8 cellular contexts compared by ENCODE assay signal in the genomic region with DNA sequence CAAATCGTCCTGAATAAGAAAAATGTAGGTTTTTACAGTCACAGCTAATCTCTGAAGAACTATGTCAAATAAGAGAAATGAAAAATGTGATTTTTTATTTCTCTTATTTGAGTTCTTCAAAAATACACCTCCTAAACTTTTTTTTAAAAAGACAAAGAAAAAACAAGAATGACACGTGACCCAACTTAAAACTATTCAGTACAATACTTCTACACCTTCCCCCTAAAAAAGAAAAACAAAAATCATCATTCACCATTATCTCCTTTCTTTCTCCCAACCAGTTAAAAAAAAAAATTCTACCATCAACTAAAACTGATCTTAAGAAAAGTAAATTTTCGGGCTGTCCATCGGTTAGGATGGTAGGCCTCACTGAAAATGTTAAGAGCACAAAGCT. TPM values are rescaled to one million over a fixed set of nuclear protein-coding genes. Genes with fewer than 3 reads are reported as not detected.
DNase-seq lines count a peak whose midpoint lies in the region; ATAC-seq, FAIRE-seq and TF ChIP-seq lines count a peak whose summit lies in the region.

No MANE protein-coding gene starts in this region.

- H3K4me2 ChIP-seq in skeletal muscle satellite cell (ENCODE audit: low read length) = peak overlapping the region; percentile 94

- no peaks in the 10 kb centered on the region for H3K36me3 ChIP-seq in skeletal muscle satellite cell (ENCODE audit: insufficient read depth, low read length)

- peak overlapping the region; percentile 98 for H3K9ac ChIP-seq in skeletal muscle satellite cell (ENCODE audit: low read depth, low read length)

- H3K27ac ChIP-seq in foreskin keratinocyte = peak overlapping the region; percentile 97

- H3K4me3 ChIP-seq in WI38 (ENCODE audit: low read depth, low read length) (peak overlapping the region; percentile 79), skeletal muscle satellite cell (ENCODE audit: low read length) (peak overlapping the region; percentile 98)

- H3K27me3 ChIP-seq in foreskin keratinocyte = no peaks in the 10 kb centered on the region
- no peaks in the 10 kb centered on the region for H3K27me3 ChIP-seq in skeletal muscle satellite cell (ENCODE audit: control insufficient read depth, insufficient read depth, low read length)

- peaks cover 22% of the 10 kb centered on the region for H3K4me1 ChIP-seq in foreskin keratinocyte
- H3K4me1 ChIP-seq in skeletal muscle satellite cell (ENCODE audit: control insufficient read depth, insufficient read depth, low read length) = peaks cover 23% of the 10 kb centered on the region

- ATAC-seq in foreskin keratinocyte = no peak

- no peak for TF ChIP-seq CTCF in WI38 (IDR thresholded peaks at IDR 0.05; ENCODE audit: low read depth, low read length)
- TF ChIP-seq CTCF in foreskin keratinocyte (conservative IDR thresholded peaks at IDR 0.05) = no peak
- TF ChIP-seq CTCF in GM20000 (IDR thresholded peaks at IDR 0.05; ENCODE audit: extremely low read depth, missing control alignments) = no peak

- no peaks in the 10 kb centered on the region for H3K9me3 ChIP-seq in skeletal muscle satellite cell (replicated peaks; ENCODE audit: low read length)

- no peak for DNase-seq in GM12892 (ENCODE audit: insufficient read length)
- no peak for DNase-seq in foreskin keratinocyte
- no peak for DNase-seq in NCI-H1092 treated with DMSO at 0.1 percent for 48 hours (lab: John Stamatoyannopoulos, UW)
- no peak for DNase-seq in GM19239 (ENCODE audit: insufficient read length, low spot score)
- no peak for DNase-seq in NCI-H446 (lab: John Stamatoyannopoulos, UW)
- DNase-seq in GM20000 (ENCODE audit: low spot score) = no peak

- no peak for TF ChIP-seq POLR2A in GM12892 (IDR thresholded peaks at IDR 0.05; ENCODE audit: low read depth, low read length)

- peak; percentile 56 for FAIRE-seq in GM12892 (lab: Jason Lieb, UNC)
- FAIRE-seq in GM19239 (lab: Jason Lieb, UNC) = no peak

RNA-seq across cellular contexts. Expression of gene RNF145, which starts 2.1 kb away (rescaled TPM):
- polyA plus RNA-seq in GM12892 (2012; ENCODE audit: missing spikeins) = 38.1 TPM
- 56.2 and 58.3 TPM in 2 replicates for total RNA-seq in foreskin keratinocyte
- 43.3 and 50.1 TPM in 2 replicates for polyA plus RNA-seq in foreskin keratinocyte
- total RNA-seq in skeletal muscle satellite cell (2012; rRNA removed) = 26.4 and 27.3 TPM in 2 replicates

RNA-seq across cellular contexts. Expression of gene UBLCP1, which starts 55.9 kb away (rescaled TPM):
- polyA plus RNA-seq in GM12892 (2012; ENCODE audit: missing spikeins) = 31.0 TPM
- 34.0 and 36.7 TPM in 2 replicates for total RNA-seq in foreskin keratinocyte
- polyA plus RNA-seq in foreskin keratinocyte = 29.0 and 30.5 TPM in 2 replicates
- 28.4 and 30.9 TPM in 2 replicates for total RNA-seq in skeletal muscle satellite cell (2012; rRNA removed)
